ENCODE assay signal across 18 cellular contexts in the genomic region with DNA sequence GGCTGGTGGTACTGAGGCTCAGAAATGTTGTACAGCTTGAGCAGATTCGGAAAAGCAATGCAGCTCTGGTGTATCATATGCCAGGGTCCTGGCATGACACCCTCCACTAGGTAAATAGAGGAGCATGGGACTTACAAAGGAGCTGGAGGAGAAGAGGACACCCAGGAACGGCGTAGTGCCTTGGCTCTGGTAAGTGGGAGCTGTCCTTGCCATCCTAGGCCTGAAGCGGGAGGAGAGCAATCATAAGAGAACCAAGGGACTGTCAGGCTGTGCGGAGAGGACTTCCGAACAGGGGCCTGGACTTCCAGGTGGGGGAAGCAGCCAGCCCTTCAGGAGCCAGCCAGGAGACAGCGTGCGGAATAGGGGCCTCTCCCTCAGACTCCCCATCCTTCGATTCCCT. TPM values are rescaled to one million over a fixed set of nuclear protein-coding genes. Genes with fewer than 3 reads are reported as not detected.
DNase-seq lines count a peak whose midpoint lies in the region; ATAC-seq lines count a peak whose summit lies in the region.
"Had no signal": no experiment of that assay in that cellular context is flagged by ENCODE, and none has a peak within 500 bp of the region (broad histone marks: within the 10 kb centered on the region; RNA-seq: fewer than 3 reads in every experiment).

No MANE protein-coding gene starts in this region.

- no peak overlapping the region for H3K27ac ChIP-seq in effector memory CD4-positive, alpha-beta T cell (ENCODE audit: insufficient read depth, low read length, poor library complexity, severe bottlenecking)
- H3K27ac ChIP-seq: RWPE1 had no signal

- no peak for DNase-seq in activated T-cell treated with anti-CD3 and anti-CD28 coated beads, Interleukin-2, amount 50 U/mL, for 4 hours
- DNase-seq in activated T-cell treated with anti-CD3 and anti-CD28 coated beads, Interleukin-2, amount 50 U/mL, for 48 hours: no peak
- DNase-seq in activated CD4-positive, alpha-beta memory T cell treated with anti-CD3 and anti-CD28 coated beads, Interleukin-2, amount 10 ng/mL, durations not matched to agents 7 days and 5 days: no peak
- peak in 1 of 2 donors; percentile 44 for DNase-seq in stimulated activated effector memory CD8-positive, alpha-beta T cell treated with anti-CD3 and anti-CD28 coated beads, Interleukin-12 subunit alpha, Interleukin-12 subunit beta, amount 100 ng/mL, for 72 hours (ENCODE audit: low spot score in 2 of 2)
- DNase-seq in effector memory CD4-positive, alpha-beta T cell: no peak
- no peak for DNase-seq in stimulated activated CD4-positive, alpha-beta T cell treated with anti-CD3 and anti-CD28 coated beads, Interleukin-12 subunit alpha, Interleukin-12 subunit beta, amount 100 ng/mL, for 4 hours
- no peak for DNase-seq in Right ventricle myocardium inferior (ENCODE audit: missing footprints)
- DNase-seq: ACHN; effector CD8-positive, alpha-beta T cell; Karpas-422; left colon; NCI-H1436 treated with DMSO at 0.1 percent for 48 hours; NCI-H524 had no signal

- peak overlapping the region; percentile 58 for H3K4me3 ChIP-seq in iPS-18c (ENCODE audit: insufficient read depth, low read depth, low read length)
- H3K4me3 ChIP-seq in effector memory CD4-positive, alpha-beta T cell (ENCODE audit: insufficient read depth, low read depth, low read length, poor library complexity, severe bottlenecking): no peak overlapping the region
- H3K4me3 ChIP-seq: GM12878 had no signal

- peaks cover 29% of the 10 kb centered on the region for H3K27me3 ChIP-seq in effector memory CD4-positive, alpha-beta T cell (replicated peaks; ENCODE audit: control insufficient read depth, insufficient read depth, low read length, poor library complexity, severe bottlenecking)

- no peaks in the 10 kb centered on the region for H3K36me3 ChIP-seq in effector memory CD4-positive, alpha-beta T cell (ENCODE audit: control insufficient read depth, insufficient read depth, low read length)

- intact Hi-C loops in Right ventricle myocardium inferior (cut with DNase I): no loop called here

- H3K27me3 Mint-ChIP-seq in activated T-cell treated with anti-CD3 and anti-CD28 coated beads, Interleukin-2, amount 50 U/mL, for 4 hours (ENCODE audit: low read depth): peaks cover 65% of the 10 kb centered on the region
- peaks cover 50% of the 10 kb centered on the region for H3K27me3 Mint-ChIP-seq in activated CD4-positive, alpha-beta memory T cell treated with anti-CD3 and anti-CD28 coated beads, Interleukin-2, amount 10 ng/mL, durations not matched to agents 7 days and 5 days

- no peaks in the 10 kb centered on the region for H3K36me3 Mint-ChIP-seq in activated T-cell treated with anti-CD3 and anti-CD28 coated beads, Interleukin-2, amount 50 U/mL, for 4 hours (ENCODE audit: insufficient read depth)
- no peaks in the 10 kb centered on the region for H3K36me3 Mint-ChIP-seq in activated CD4-positive, alpha-beta memory T cell treated with anti-CD3 and anti-CD28 coated beads, Interleukin-2, amount 10 ng/mL, durations not matched to agents 7 days and 5 days (ENCODE audit: low read depth)
- no peaks in the 10 kb centered on the region for H3K36me3 Mint-ChIP-seq in stimulated activated effector memory CD8-positive, alpha-beta T cell treated with anti-CD3 and anti-CD28 coated beads, Interleukin-12 subunit alpha, Interleukin-12 subunit beta, amount 100 ng/mL, for 72 hours

- no peak for ATAC-seq in activated T-cell treated with anti-CD3 and anti-CD28 coated beads, Interleukin-2, amount 50 U/mL, for 4 hours
- ATAC-seq in stimulated activated effector memory CD8-positive, alpha-beta T cell treated with anti-CD3 and anti-CD28 coated beads, Interleukin-12 subunit alpha, Interleukin-12 subunit beta, amount 100 ng/mL, for 72 hours: no peak
- no peak for ATAC-seq in Right ventricle myocardium inferior
- ATAC-seq: GM12878, left colon had no signal

- peaks cover 33% of the 10 kb centered on the region for H3K4me1 ChIP-seq in effector memory CD4-positive, alpha-beta T cell (ENCODE audit: control insufficient read depth, insufficient read depth, low read length, poor library complexity, severe bottlenecking)

- peaks cover 48% of the 10 kb centered on the region for H3K4me1 Mint-ChIP-seq in activated T-cell treated with anti-CD3 and anti-CD28 coated beads, Interleukin-2, amount 50 U/mL, for 4 hours (ENCODE audit: low read depth)
- peaks cover 45% of the 10 kb centered on the region for H3K4me1 Mint-ChIP-seq in activated CD4-positive, alpha-beta memory T cell treated with anti-CD3 and anti-CD28 coated beads, Interleukin-2, amount 10 ng/mL, durations not matched to agents 7 days and 5 days
- H3K4me1 Mint-ChIP-seq in stimulated activated effector memory CD8-positive, alpha-beta T cell treated with anti-CD3 and anti-CD28 coated beads, Interleukin-12 subunit alpha, Interleukin-12 subunit beta, amount 100 ng/mL, for 72 hours: peaks cover 46% of the 10 kb centered on the region

- no peaks in the 10 kb centered on the region for H3K9me3 ChIP-seq in iPS-18c (ENCODE audit: control insufficient read depth, insufficient read depth, low read length)
- H3K9me3 ChIP-seq in effector memory CD4-positive, alpha-beta T cell (ENCODE audit: control insufficient read depth, low read length): no peaks in the 10 kb centered on the region

- CTCF ChIA-PET in activated CD4-positive, alpha-beta memory T cell treated with anti-CD3 and anti-CD28 coated beads, Interleukin-2, amount 10 ng/mL, durations not matched to agents 7 days and 5 days (lab: Charles Lee): no interaction called here

- no peaks in the 10 kb centered on the region for H3K9me3 Mint-ChIP-seq in activated T-cell treated with anti-CD3 and anti-CD28 coated beads, Interleukin-2, amount 50 U/mL, for 4 hours
- H3K9me3 Mint-ChIP-seq in activated CD4-positive, alpha-beta memory T cell treated with anti-CD3 and anti-CD28 coated beads, Interleukin-2, amount 10 ng/mL, durations not matched to agents 7 days and 5 days: no peaks in the 10 kb centered on the region
- H3K9me3 Mint-ChIP-seq in stimulated activated effector memory CD8-positive, alpha-beta T cell treated with anti-CD3 and anti-CD28 coated beads, Interleukin-12 subunit alpha, Interleukin-12 subunit beta, amount 100 ng/mL, for 72 hours: no peaks in the 10 kb centered on the region

- peak overlapping the region; percentile 54 for H3K4me3 Mint-ChIP-seq in activated T-cell treated with anti-CD3 and anti-CD28 coated beads, Interleukin-2, amount 50 U/mL, for 4 hours
- H3K4me3 Mint-ChIP-seq in activated CD4-positive, alpha-beta memory T cell treated with anti-CD3 and anti-CD28 coated beads, Interleukin-2, amount 10 ng/mL, durations not matched to agents 7 days and 5 days: peak overlapping the region; percentile 49
- peak overlapping the region; percentile 82 for H3K4me3 Mint-ChIP-seq in stimulated activated effector memory CD8-positive, alpha-beta T cell treated with anti-CD3 and anti-CD28 coated beads, Interleukin-12 subunit alpha, Interleukin-12 subunit beta, amount 100 ng/mL, for 72 hours

- no peak overlapping the region for H3K27ac Mint-ChIP-seq in activated CD4-positive, alpha-beta memory T cell treated with anti-CD3 and anti-CD28 coated beads, Interleukin-2, amount 10 ng/mL, durations not matched to agents 7 days and 5 days
- H3K27ac Mint-ChIP-seq in stimulated activated effector memory CD8-positive, alpha-beta T cell treated with anti-CD3 and anti-CD28 coated beads, Interleukin-12 subunit alpha, Interleukin-12 subunit beta, amount 100 ng/mL, for 72 hours: no peak overlapping the region

- POLR2A ChIA-PET in activated CD4-positive, alpha-beta memory T cell treated with anti-CD3 and anti-CD28 coated beads, Interleukin-2, amount 10 ng/mL, durations not matched to agents 7 days and 5 days (lab: Charles Lee): interaction anchor here (1.4 to 8.2 kb wide), 3 partner anchors 99 to 229 kb away, joined by 4 to 194 read pairs (median 8); no protein-coding TSS in a partner anchor

RNA-seq across cellular contexts. Expression of gene HS3ST3B1, which starts 4.4 kb away (rescaled TPM):
- total RNA-seq in activated T-cell treated with anti-CD3 and anti-CD28 coated beads, Interleukin-2, amount 50 U/mL, for 4 hours: 10 to 100 TPM; 12.3 to 17.1 (median 13.5) TPM
- 10 to 100 TPM; 28.9 to 29.9 TPM for total RNA-seq in activated CD4-positive, alpha-beta memory T cell treated with anti-CD3 and anti-CD28 coated beads, Interleukin-2, amount 10 ng/mL, durations not matched to agents 7 days and 5 days
- 1.5 TPM for total RNA-seq in Right ventricle myocardium inferior

RNA-seq across cellular contexts. Expression of gene CDRT15, which starts 59.8 kb away (rescaled TPM):
- not detected for total RNA-seq in activated T-cell treated with anti-CD3 and anti-CD28 coated beads, Interleukin-2, amount 50 U/mL, for 4 hours
- total RNA-seq in activated CD4-positive, alpha-beta memory T cell treated with anti-CD3 and anti-CD28 coated beads, Interleukin-2, amount 10 ng/mL, durations not matched to agents 7 days and 5 days: not detected
- total RNA-seq in Right ventricle myocardium inferior: not detected
- total RNA-seq: glomerular endothelial cell, GM12878, left colon, ureter had no signal
